ENCODE assay signal across 25 cellular contexts in genomic region chr16:77591347-77591746, GRCh38.
"Had no signal": no experiment of that assay in that cellular context is flagged by ENCODE, and none has a peak within 500 bp of the region (broad histone marks: within the 10 kb centered on the region; RNA-seq: fewer than 3 reads in every experiment).

No MANE protein-coding gene starts in this region.

- H3K27me3 Mint-ChIP-seq: progenitor cell of endocrine pancreas had no signal

- H3K36me3 ChIP-seq: left lung, lower lobe of right lung, ovary, spleen, tibial nerve, upper lobe of left lung, vagina had no signal

- H3K4me1 ChIP-seq: left lung, tibial nerve, vagina had no signal

- H3K9me3 ChIP-seq: left lung, lower lobe of right lung, ovary, spleen, tibial nerve, upper lobe of left lung, vagina had no signal

- H3K4me3 ChIP-seq: left lung, lower lobe of right lung, ovary, skin epidermis, spleen, tibial nerve, upper lobe of left lung, vagina had no signal

- H3K27me3 ChIP-seq: ovary, tibial nerve, upper lobe of left lung, vagina had no signal

- H3K27ac ChIP-seq: left lung, lower lobe of right lung, ovary, spleen, tibial nerve, upper lobe of left lung, vagina had no signal

- H3K4me3 Mint-ChIP-seq: immature natural killer cell; naive B cell; natural killer cell; nephron progenitor cell; stimulated activated effector memory CD8-positive, alpha-beta T cell treated with anti-CD3 and anti-CD28 coated beads, Interleukin-12 subunit alpha, Interleukin-12 subunit beta, amount 100 ng/mL, for 72 hours; stimulated activated naive CD8-positive, alpha-beta T cell treated with anti-CD3 and anti-CD28 coated beads, Interleukin-15, Interleukin-2, amounts not matched to agents 100 ng/mL and 50 ng/mL, for 24 hours had no signal

- H3K36me3 Mint-ChIP-seq: immature natural killer cell; naive B cell; natural killer cell; stimulated activated effector memory CD8-positive, alpha-beta T cell treated with anti-CD3 and anti-CD28 coated beads, Interleukin-12 subunit alpha, Interleukin-12 subunit beta, amount 100 ng/mL, for 72 hours had no signal

- DNase-seq: hypothalamus; immature natural killer cell; kidney; left colon; left lung; lower lobe of right lung; mammary epithelial cell; mesenchymal stem cell; naive B cell; natural killer cell; nephron progenitor cell; ovary; retina; right cardiac atrium; spleen; stimulated activated CD4-positive, alpha-beta T cell treated with anti-CD3 and anti-CD28 coated beads, Interleukin-4, amount 100 ng/mL, for 24 hours; stimulated activated naive CD4-positive, alpha-beta T cell; substantia nigra had no signal

- H3K4me1 Mint-ChIP-seq: immature natural killer cell; naive B cell; natural killer cell; stimulated activated effector memory CD8-positive, alpha-beta T cell treated with anti-CD3 and anti-CD28 coated beads, Interleukin-12 subunit alpha, Interleukin-12 subunit beta, amount 100 ng/mL, for 72 hours had no signal

- H3K27ac Mint-ChIP-seq: immature natural killer cell; natural killer cell; progenitor cell of endocrine pancreas; stimulated activated effector memory CD8-positive, alpha-beta T cell treated with anti-CD3 and anti-CD28 coated beads, Interleukin-12 subunit alpha, Interleukin-12 subunit beta, amount 100 ng/mL, for 72 hours; stimulated activated naive CD8-positive, alpha-beta T cell treated with anti-CD3 and anti-CD28 coated beads, Interleukin-15, Interleukin-2, amounts not matched to agents 100 ng/mL and 50 ng/mL, for 24 hours had no signal

- H3K9me3 Mint-ChIP-seq: immature natural killer cell; natural killer cell; stimulated activated effector memory CD8-positive, alpha-beta T cell treated with anti-CD3 and anti-CD28 coated beads, Interleukin-12 subunit alpha, Interleukin-12 subunit beta, amount 100 ng/mL, for 72 hours; stimulated activated naive CD8-positive, alpha-beta T cell treated with anti-CD3 and anti-CD28 coated beads, Interleukin-15, Interleukin-2, amounts not matched to agents 100 ng/mL and 50 ng/mL, for 24 hours had no signal
